In genomic region chr14:103333754-103334643, GRCh38 we compare ENCODE assay signal across 8 cellular contexts. TPM values are rescaled to one million over a fixed set of nuclear protein-coding genes. Genes with fewer than 3 reads are reported as not detected.
DNase-seq lines count a peak whose midpoint lies in the region; ATAC-seq and TF ChIP-seq lines count a peak whose summit lies in the region.

EIF5 (plus strand) TSS chr14:103334237; CDS start chr14:103335861, 1,624 bp downstream.

- DNase-seq in NCI-H748 (lab: John Stamatoyannopoulos, UW; ENCODE audit: unreplicated experiment) = peak; percentile 99
- DNase-seq in activated CD4-positive, alpha-beta T cell treated with anti-CD3 and anti-CD28 coated beads, Interleukin-2, amount 50 U/mL, for 1 hour = peak; percentile 99
- peak; percentile 98 for DNase-seq in dedifferentiated amniotic fluid mesenchymal stem cell (ENCODE audit: extremely low spot score)
- peak; percentile 99 for DNase-seq in left lobe of liver (ENCODE audit: low spot score)
- peak; percentile 99 for DNase-seq in stimulated activated CD4-positive, alpha-beta T cell treated with anti-CD3 and anti-CD28 coated beads, Interleukin-2, amount 100 ng/mL, for 4 hours (ENCODE audit: low read depth)

- peak; percentile 83 for ATAC-seq in GM19351 (IDR thresholded peaks at IDR 0.05; ENCODE audit: unreplicated experiment)
- peak; percentile 89 for ATAC-seq in HG03521 (IDR thresholded peaks at IDR 0.05; ENCODE audit: unreplicated experiment)
- ATAC-seq in left lobe of liver = peak; percentile 83

- H3K27ac ChIP-seq in C4-2B = peak within 1 kb of the TSS; percentile 97

- TF ChIP-seq CTCF in C4-2B (conservative IDR thresholded peaks at IDR 0.05) = no peak

RNA-seq across cellular contexts. Expression of gene EIF5, which starts in this region (rescaled TPM):
- 192 TPM for total RNA-seq in left lobe of liver

Comparison
In these comparisons a context has a peak if more than half of its experiments do, and no peak if none do; other contexts are left out.
1. Peak in every context shown above with its lines: DNase-seq, ATAC-seq and H3K27ac ChIP-seq.